In the genomic region with DNA sequence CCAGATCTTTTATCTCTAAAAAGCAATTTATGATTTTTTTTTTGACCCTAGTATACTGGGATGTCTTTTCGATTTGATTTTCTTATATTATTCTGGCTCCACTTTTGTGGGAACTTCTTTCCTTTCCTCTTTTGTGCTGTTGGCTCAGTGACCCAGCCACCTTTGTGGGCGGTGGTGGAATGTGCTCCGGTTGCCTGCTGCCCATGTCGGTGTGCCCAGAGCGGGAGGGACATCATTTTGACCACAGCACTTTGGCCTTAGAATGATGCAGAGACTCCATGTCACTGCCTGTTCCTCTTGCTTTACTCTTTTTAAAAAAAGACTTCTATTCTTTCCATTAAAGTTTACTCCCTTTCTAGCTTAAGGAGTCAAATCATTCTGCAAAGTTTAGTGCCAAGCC, we compare ENCODE assay signal across 19 cellular contexts.
DNase-seq lines count a peak whose midpoint lies in the region; ATAC-seq, FAIRE-seq and TF ChIP-seq lines count a peak whose summit lies in the region.
"Had no signal": no experiment of that assay in that cellular context is flagged by ENCODE, and none has a peak within 500 bp of the region (broad histone marks: within the 10 kb centered on the region; RNA-seq: fewer than 3 reads in every experiment).

No MANE protein-coding gene starts in this region.

- H3K4me1 Mint-ChIP-seq in Calu3 (ENCODE audit: low read depth, unreplicated experiment): peaks cover 24% of the 10 kb centered on the region
- peaks cover 14% of the 10 kb centered on the region for H3K4me1 Mint-ChIP-seq in astrocyte (ENCODE audit: low read depth, unreplicated experiment)
- H3K4me1 Mint-ChIP-seq in nephron progenitor cell: peaks cover 13% of the 10 kb centered on the region
- no peaks in the 10 kb centered on the region for H3K4me1 Mint-ChIP-seq in activated T-helper 17 cell treated with anti-CD3 and anti-CD28 coated beads, Interleukin-2, amount 50 U/mL, for 72 hours

- no peaks in the 10 kb centered on the region for H3K27me3 Mint-ChIP-seq in Calu3 (ENCODE audit: unreplicated experiment)
- no peaks in the 10 kb centered on the region for H3K27me3 Mint-ChIP-seq in astrocyte (ENCODE audit: low read depth, unreplicated experiment)
- peaks cover 4% of the 10 kb centered on the region for H3K27me3 Mint-ChIP-seq in nephron progenitor cell (ENCODE audit: low read depth, poor library complexity)
- no peaks in the 10 kb centered on the region for H3K27me3 Mint-ChIP-seq in activated T-helper 17 cell treated with anti-CD3 and anti-CD28 coated beads, Interleukin-2, amount 50 U/mL, for 72 hours
- H3K27me3 Mint-ChIP-seq: CD8-positive, alpha-beta memory T cell had no signal

- H3K4me3 ChIP-seq in astrocyte (ENCODE audit: insufficient read depth, low read depth, low read length) (no peak overlapping the region), right lobe of liver (no peak overlapping the region)
- H3K4me3 ChIP-seq: BLaER1, HAP-1 had no signal

- BruUV-seq in Calu3 (replicated peaks; lab: Mats Ljungman, UMichigan): no TSS peak

- peaks cover 3% of the 10 kb centered on the region for H3K4me1 ChIP-seq in astrocyte (ENCODE audit: insufficient read depth, low read length)
- no peaks in the 10 kb centered on the region for H3K4me1 ChIP-seq in right lobe of liver
- H3K4me1 ChIP-seq: BLaER1, Caco-2 had no signal

- H3K27me3 ChIP-seq in astrocyte (ENCODE audit: insufficient read depth, low read length) (no peaks in the 10 kb centered on the region), right lobe of liver (no peaks in the 10 kb centered on the region)
- H3K27me3 ChIP-seq: BLaER1 had no signal

- FAIRE-seq in astrocyte (lab: Jason Lieb, UNC): no peak
- FAIRE-seq: GM19239, H1 had no signal

- H2AFZ ChIP-seq in astrocyte (ENCODE audit: low read depth, low read length): no peak overlapping the region

- 80% methylated on average over 5 of the region's 5 CpGs for WGBS in right lobe of liver (ENCODE audit: insufficient coverage, low coverage, low lambda C conversion rate, missing lambda C conversion rate)

- no peak overlapping the region for H3K4me2 ChIP-seq in astrocyte (ENCODE audit: low read length)
- H3K4me2 ChIP-seq: BLaER1 had no signal

- H3K27ac ChIP-seq in astrocyte (ENCODE audit: low read depth, low read length): no peak overlapping the region
- no peak overlapping the region for H3K27ac ChIP-seq in right lobe of liver
- H3K27ac ChIP-seq: BLaER1, HL-60 had no signal

- no peak for ATAC-seq in activated T-helper 17 cell treated with anti-CD3 and anti-CD28 coated beads, Interleukin-2, amount 50 U/mL, for 72 hours (replicated peaks)
- ATAC-seq in right lobe of liver (no peak), esophagus mucosa (no peak)

- H3K36me3 Mint-ChIP-seq in Calu3 (ENCODE audit: insufficient read depth, unreplicated experiment) (peaks cover 8% of the 10 kb centered on the region), astrocyte (ENCODE audit: low read depth, unreplicated experiment) (no peaks in the 10 kb centered on the region), nephron progenitor cell (ENCODE audit: low read depth) (peaks cover 19% of the 10 kb centered on the region)
- peaks cover 4% of the 10 kb centered on the region for H3K36me3 Mint-ChIP-seq in activated T-helper 17 cell treated with anti-CD3 and anti-CD28 coated beads, Interleukin-2, amount 50 U/mL, for 72 hours (ENCODE audit: low read depth)

- H3K79me2 ChIP-seq in astrocyte (ENCODE audit: insufficient read depth, low read length): no peaks in the 10 kb centered on the region

- H3K9me3 ChIP-seq in astrocyte (ENCODE audit: insufficient read depth, low read depth, low read length) (no peaks in the 10 kb centered on the region), right lobe of liver (no peaks in the 10 kb centered on the region)
- H3K9me3 ChIP-seq: Caco-2, HAP-1 had no signal

- H3K9ac ChIP-seq in astrocyte (ENCODE audit: low read length): no peak overlapping the region
- H3K9ac ChIP-seq: BLaER1 had no signal

- no peaks in the 10 kb centered on the region for H3K36me3 ChIP-seq in astrocyte (ENCODE audit: insufficient read depth, low read length)
- H3K36me3 ChIP-seq in right lobe of liver: no peaks in the 10 kb centered on the region
- H3K36me3 ChIP-seq: BLaER1, HAP-1 had no signal

- CTCF ChIA-PET in Calu3 (lab: Charles Lee): no interaction called here

- no peak for TF ChIP-seq CTCF in Calu3 (IDR thresholded peaks at IDR 0.05; ENCODE audit: unreplicated experiment)
- TF ChIP-seq CTCF in astrocyte (IDR thresholded peaks at IDR 0.05; ENCODE audit: insufficient read depth, low read depth, low read length): no peak
- TF ChIP-seq CTCF in nephron progenitor cell (IDR thresholded peaks at IDR 0.05): no peak
- no peak for TF ChIP-seq CTCF in right lobe of liver (IDR thresholded peaks at IDR 0.05)

- H3K9me3 Mint-ChIP-seq in Calu3 (ENCODE audit: low read depth, unreplicated experiment) (no peaks in the 10 kb centered on the region), astrocyte (ENCODE audit: unreplicated experiment) (no peaks in the 10 kb centered on the region), nephron progenitor cell (peaks cover 11% of the 10 kb centered on the region)
- H3K9me3 Mint-ChIP-seq in activated T-helper 17 cell treated with anti-CD3 and anti-CD28 coated beads, Interleukin-2, amount 50 U/mL, for 72 hours: no peaks in the 10 kb centered on the region
- H3K9me3 Mint-ChIP-seq: CD8-positive, alpha-beta memory T cell had no signal

- TF ChIP-seq POLR2A in right lobe of liver (IDR thresholded peaks at IDR 0.05): no peak

- peaks cover 6% of the 10 kb centered on the region for H4K20me1 ChIP-seq in astrocyte (ENCODE audit: insufficient read depth, low read length)
- H4K20me1 ChIP-seq: BLaER1 had no signal

- intact Hi-C loops in Calu3 (cut with micrococcal nuclease; ENCODE audit: unreplicated experiment) (no loop called here), right lobe of liver (cut with DNase I) (no loop called here)

- H3K4me3 Mint-ChIP-seq in Calu3 (ENCODE audit: low read depth, unreplicated experiment): no peak overlapping the region
- no peak overlapping the region for H3K4me3 Mint-ChIP-seq in astrocyte (ENCODE audit: unreplicated experiment)
- no peak overlapping the region for H3K4me3 Mint-ChIP-seq in nephron progenitor cell
- no peak overlapping the region for H3K4me3 Mint-ChIP-seq in activated T-helper 17 cell treated with anti-CD3 and anti-CD28 coated beads, Interleukin-2, amount 50 U/mL, for 72 hours
- H3K4me3 Mint-ChIP-seq: CD8-positive, alpha-beta memory T cell had no signal

- H3K27ac Mint-ChIP-seq in Calu3 (ENCODE audit: unreplicated experiment) (no peak overlapping the region), astrocyte (ENCODE audit: unreplicated experiment) (peak overlapping the region; percentile 20), nephron progenitor cell (peak overlapping the region; percentile 26)
- H3K27ac Mint-ChIP-seq in activated T-helper 17 cell treated with anti-CD3 and anti-CD28 coated beads, Interleukin-2, amount 50 U/mL, for 72 hours: no peak overlapping the region

- DNase-seq in Calu3: peak; percentile 13
- DNase-seq in M059J (ENCODE audit: low read depth): peak; percentile 71
- DNase-seq in astrocyte (ENCODE audit: low read depth): no peak
- no peak for DNase-seq in nephron progenitor cell
- no peak for DNase-seq in HPDE6-E6E7 (ENCODE audit: extremely low spot score)
- no peak for DNase-seq in right lobe of liver
- DNase-seq: 8988T; AML-193; Caco-2; CD8-positive, alpha-beta memory T cell; DMS53; GF-D8 had no signal

Comparison
In these comparisons a context has a peak if more than half of its experiments do, and no peak if none do; other contexts are left out.
1. DNase-seq: peak in Calu3 (single experiment) and M059J (single experiment); none in astrocyte (single experiment), nephron progenitor cell (single experiment), HPDE6-E6E7 (single experiment) and right lobe of liver (0 of 3).
2. H3K27ac Mint-ChIP-seq: peak in astrocyte (single experiment) and nephron progenitor cell (single experiment); none in Calu3 (single experiment) and activated T-helper 17 cell treated with anti-CD3 and anti-CD28 coated beads, Interleukin-2, amount 50 U/mL, for 72 hours (single experiment).